8 cellular contexts compared by ENCODE assay signal in genomic region chr4:472881-473574, GRCh38. TPM values are rescaled to one million over a fixed set of nuclear protein-coding genes. Genes with fewer than 3 reads are reported as not detected.
DNase-seq lines count a peak whose midpoint lies in the region; ATAC-seq and TF ChIP-seq lines count a peak whose summit lies in the region.

No MANE protein-coding gene starts in this region.

- no peaks in the 10 kb centered on the region for H3K27me3 ChIP-seq in NT2/D1 (ENCODE audit: insufficient read depth, insufficient read length)

- peak overlapping the region; percentile 100 for H3K9ac ChIP-seq in NT2/D1 (ENCODE audit: insufficient read length, low read depth)

- peaks cover 50% of the 10 kb centered on the region for H3K36me3 ChIP-seq in NT2/D1 (ENCODE audit: insufficient read depth, insufficient read length, low read length)

- intact Hi-C loops in dendritic cell treated with granulocyte-macrophage colony-stimulating factor and Interleukin-4, amounts not matched to agents 40 ng/mL and 50 ng/mL, for 4 days (cut with micrococcal nuclease) = loop anchor here (2.0 to 10.0 kb wide), 2 partner anchors 26 to 138 kb away; partner anchors contain the start of genes PIGG, ZNF141 and ZNF721

- H3K27me3 Mint-ChIP-seq in activated T-cell treated with anti-CD3 and anti-CD28 coated beads, Interleukin-2, amount 50 U/mL, for 4 hours (ENCODE audit: low read depth) = no peaks in the 10 kb centered on the region
- H3K27me3 Mint-ChIP-seq in dendritic cell treated with granulocyte-macrophage colony-stimulating factor and Interleukin-4, amounts not matched to agents 40 ng/mL and 50 ng/mL, for 4 days = no peaks in the 10 kb centered on the region
- no peaks in the 10 kb centered on the region for H3K27me3 Mint-ChIP-seq in mesothelial cell of epicardium (ENCODE audit: low read depth)

- ATAC-seq in activated T-cell treated with anti-CD3 and anti-CD28 coated beads, Interleukin-2, amount 50 U/mL, for 4 hours = peak in 1 of 2 donors; percentile 4
- no peak for ATAC-seq in HG03139 (IDR thresholded peaks at IDR 0.05; ENCODE audit: unreplicated experiment)
- ATAC-seq in GM21381 (IDR thresholded peaks at IDR 0.05; ENCODE audit: unreplicated experiment) = no peak

- H3K4me3 ChIP-seq in NT2/D1 (ENCODE audit: insufficient read length, low read depth) = peak overlapping the region; percentile 99

- peaks cover 28% of the 10 kb centered on the region for H3K4me1 Mint-ChIP-seq in activated T-cell treated with anti-CD3 and anti-CD28 coated beads, Interleukin-2, amount 50 U/mL, for 4 hours (ENCODE audit: low read depth)
- H3K4me1 Mint-ChIP-seq in dendritic cell treated with granulocyte-macrophage colony-stimulating factor and Interleukin-4, amounts not matched to agents 40 ng/mL and 50 ng/mL, for 4 days (ENCODE audit: low read depth) = peaks cover 28% of the 10 kb centered on the region
- H3K4me1 Mint-ChIP-seq in mesothelial cell of epicardium = peaks cover 11% of the 10 kb centered on the region

- H3K4me1 ChIP-seq in NT2/D1 (ENCODE audit: insufficient read depth, insufficient read length) = no peaks in the 10 kb centered on the region

- peaks cover 50% of the 10 kb centered on the region for H3K9me3 Mint-ChIP-seq in activated T-cell treated with anti-CD3 and anti-CD28 coated beads, Interleukin-2, amount 50 U/mL, for 4 hours
- peaks cover 76% of the 10 kb centered on the region for H3K9me3 Mint-ChIP-seq in dendritic cell treated with granulocyte-macrophage colony-stimulating factor and Interleukin-4, amounts not matched to agents 40 ng/mL and 50 ng/mL, for 4 days
- peaks cover 27% of the 10 kb centered on the region for H3K9me3 Mint-ChIP-seq in mesothelial cell of epicardium

- peaks cover 39% of the 10 kb centered on the region for H3K9me3 ChIP-seq in NT2/D1 (ENCODE audit: insufficient read depth, low read length)

- peak overlapping the region; percentile 99 for H3K4me3 Mint-ChIP-seq in activated T-cell treated with anti-CD3 and anti-CD28 coated beads, Interleukin-2, amount 50 U/mL, for 4 hours
- H3K4me3 Mint-ChIP-seq in dendritic cell treated with granulocyte-macrophage colony-stimulating factor and Interleukin-4, amounts not matched to agents 40 ng/mL and 50 ng/mL, for 4 days = peak overlapping the region; percentile 91
- H3K4me3 Mint-ChIP-seq in mesothelial cell of epicardium = peak overlapping the region; percentile 99

- no peak for TF ChIP-seq CTCF in mesothelial cell of epicardium (IDR thresholded peaks at IDR 0.05; ENCODE audit: unreplicated experiment)

- DNase-seq in activated T-cell treated with anti-CD3 and anti-CD28 coated beads, Interleukin-2, amount 50 U/mL, for 4 hours = no peak
- DNase-seq in activated T-cell treated with anti-CD3 and anti-CD28 coated beads for 4 hours (no peak), NT2/D1 (ENCODE audit: low read depth, low spot score) (peak; percentile 9), mesothelial cell of epicardium (ENCODE audit: low spot score in 2 of 2, unreplicated experiment in 2 of 2) (no peak), NCI-H345 (lab: John Stamatoyannopoulos, UW) (no peak)

- peaks cover 64% of the 10 kb centered on the region for H3K36me3 Mint-ChIP-seq in activated T-cell treated with anti-CD3 and anti-CD28 coated beads, Interleukin-2, amount 50 U/mL, for 4 hours (ENCODE audit: insufficient read depth)
- peaks cover 67% of the 10 kb centered on the region for H3K36me3 Mint-ChIP-seq in dendritic cell treated with granulocyte-macrophage colony-stimulating factor and Interleukin-4, amounts not matched to agents 40 ng/mL and 50 ng/mL, for 4 days (ENCODE audit: low read depth)
- peaks cover 44% of the 10 kb centered on the region for H3K36me3 Mint-ChIP-seq in mesothelial cell of epicardium

- H3K27ac Mint-ChIP-seq in dendritic cell treated with granulocyte-macrophage colony-stimulating factor and Interleukin-4, amounts not matched to agents 40 ng/mL and 50 ng/mL, for 4 days = peak overlapping the region; percentile 100
- peak overlapping the region; percentile 100 for H3K27ac Mint-ChIP-seq in mesothelial cell of epicardium

RNA-seq across cellular contexts. Expression of gene ZNF721, which starts 25.9 kb away (rescaled TPM):
- total RNA-seq in activated T-cell treated with anti-CD3 and anti-CD28 coated beads, Interleukin-2, amount 50 U/mL, for 4 hours = 10 to 100 TPM; 21.5 to 27.8 (median 21.6) TPM
- 55.9 to 56.9 TPM (median 56.0 TPM) in 3 replicates for total RNA-seq in mesothelial cell of epicardium

RNA-seq across cellular contexts. Expression of gene PIGG, which starts 26.0 kb away (rescaled TPM):
- total RNA-seq in activated T-cell treated with anti-CD3 and anti-CD28 coated beads, Interleukin-2, amount 50 U/mL, for 4 hours = 10 to 100 TPM; 37.9 to 41.8 (median 39.8) TPM
- total RNA-seq in mesothelial cell of epicardium = 89.7 to 95.7 TPM (median 91.0 TPM) in 3 replicates
